ENCODE assay signal across 14 cellular contexts in the genomic region with DNA sequence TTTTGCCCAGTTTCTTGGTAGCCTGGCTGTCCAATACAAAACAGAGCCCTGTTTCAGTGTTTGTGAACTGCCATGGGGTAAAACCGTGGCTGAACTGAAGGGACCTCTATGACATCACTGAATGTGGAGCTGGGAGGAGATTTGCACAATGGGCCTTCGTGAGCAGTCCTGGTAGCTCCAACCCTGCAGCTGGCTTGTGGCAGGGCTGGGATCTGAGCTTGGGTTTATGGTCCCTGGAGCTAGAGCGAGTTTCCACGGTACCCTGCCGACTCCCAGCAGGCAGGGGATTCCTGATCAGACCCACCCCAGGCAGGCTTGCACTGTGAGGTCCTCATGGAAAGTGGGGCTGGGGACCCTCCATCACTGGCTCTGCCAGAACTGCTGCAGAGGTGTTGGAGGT.
"Had no signal": no experiment of that assay in that cellular context is flagged by ENCODE, and none has a peak within 500 bp of the region (broad histone marks: within the 10 kb centered on the region; RNA-seq: fewer than 3 reads in every experiment).

No MANE protein-coding gene starts in this region.

- H3K9me3 ChIP-seq: psoas muscle, thyroid gland, uterus had no signal

- H3K27me3 ChIP-seq: thyroid gland, uterus had no signal

- H3K27ac ChIP-seq: psoas muscle, SK-N-MC, thyroid gland, uterus had no signal

- H3K4me1 ChIP-seq: psoas muscle, thyroid gland, uterus had no signal

- H3K36me3 ChIP-seq: thyroid gland, uterus had no signal

- ATAC-seq: natural killer cell, psoas muscle, sciatic nerve had no signal

- DNase-seq: activated CD4-positive, alpha-beta T cell treated with anti-CD3 and anti-CD28 coated beads, Interleukin-2, amount 10 ng/mL, durations not matched to agents 7 days and 5 days; activated CD4-positive, CD25-positive, alpha-beta regulatory T cell; activated CD8-positive, alpha-beta memory T cell treated with anti-CD3 and anti-CD28 coated beads for 24 hours; activated naive CD4-positive, alpha-beta T cell treated with anti-CD3 and anti-CD28 coated beads, Interleukin-2, amount 50 U/mL, for 16 hours; activated T-cell treated with anti-CD3 and anti-CD28 coated beads for 4 hours; natural killer cell; psoas muscle; stimulated activated CD4-positive, alpha-beta T cell treated with anti-CD3 and anti-CD28 coated beads, Interleukin-12 subunit alpha, Interleukin-12 subunit beta, amount 100 ng/mL, for 4 hours; stimulated activated CD4-positive, alpha-beta T cell treated with anti-CD3 and anti-CD28 coated beads, Interleukin-2, amount 100 ng/mL, for 48 hours; stimulated activated CD8-positive, alpha-beta memory T cell treated with anti-CD3 and anti-CD28 coated beads, Interleukin-4, amount 100 ng/mL, for 48 hours; thyroid gland; uterus had no signal

- H3K4me3 ChIP-seq: psoas muscle, SK-N-MC, thyroid gland, uterus had no signal
